In genomic region chr10:29411666-29412335, GRCh38 we compare ENCODE assay signal across 16 cellular contexts.
DNase-seq lines count a peak whose midpoint lies in the region; ATAC-seq and TF ChIP-seq lines count a peak whose summit lies in the region.
"Had no signal": no experiment of that assay in that cellular context is flagged by ENCODE, and none has a peak within 500 bp of the region (broad histone marks: within the 10 kb centered on the region; RNA-seq: fewer than 3 reads in every experiment).

No MANE protein-coding gene starts in this region.

- no peak overlapping the region for H3K27ac ChIP-seq in CD4-positive, CD25-positive, alpha-beta regulatory T cell (ENCODE audit: insufficient read depth, low read length, poor library complexity, severe bottlenecking)
- no peak overlapping the region for H3K27ac ChIP-seq in HEK293 (ENCODE audit: extremely low read depth, low read depth, low read length)
- peak overlapping the region; percentile 23 to 40 for H3K27ac ChIP-seq in coronary artery
- H3K27ac ChIP-seq in osteoblast (ENCODE audit: low read depth, low read length), result peak overlapping the region; percentile 18
- no peak overlapping the region for H3K27ac ChIP-seq in neuronal stem cell (replicated peaks; ENCODE audit: low read length)
- H3K27ac ChIP-seq: brain microvascular endothelial cell, neutrophil had no signal

- H2AK5ac ChIP-seq in neuronal stem cell (ENCODE audit: low read depth, low read length), result no peak overlapping the region

- no peak overlapping the region for H4K91ac ChIP-seq in neuronal stem cell (ENCODE audit: low read depth, low read length, poor library complexity)

- H3K4me3 Mint-ChIP-seq in CD4-positive, CD25-positive, alpha-beta regulatory T cell, result peak overlapping the region in 3 of 4 donors; percentile 39 to 73 (median 63)
- H3K4me3 Mint-ChIP-seq: stimulated activated naive B cell treated with anti-CD40 and anti-IgM and Interleukin-4, amounts not matched to agents 10 μg/mL and 1 μg/mL and 100 μg/mL, for 72 hours had no signal

- H3K36me3 Mint-ChIP-seq in CD4-positive, CD25-positive, alpha-beta regulatory T cell, result no peaks in the 10 kb centered on the region

- no CpG with 5 or more reads among the region's 10 CpGs for WGBS in neuronal stem cell (ENCODE audit: extremely low coverage in 2 of 2, insufficient read length in 2 of 2, insufficient replicate concordance in 1 of 2), 2 donors

- ATAC-seq in CD4-positive, CD25-positive, alpha-beta regulatory T cell (ENCODE audit: low read depth in 2 of 2), result no peak
- ATAC-seq: stimulated activated naive B cell treated with anti-CD40 and anti-IgM and Interleukin-4, amounts not matched to agents 10 μg/mL and 1 μg/mL and 100 μg/mL, for 72 hours had no signal

- H4K8ac ChIP-seq in neuronal stem cell (ENCODE audit: low read depth, low read length), result no peak overlapping the region

- H2BK120ac ChIP-seq in neuronal stem cell (ENCODE audit: low read depth, low read length), result no peak overlapping the region

- H2BK15ac ChIP-seq in neuronal stem cell (ENCODE audit: low read length), result no peak overlapping the region

- no peak for DNase-seq in CD4-positive, CD25-positive, alpha-beta regulatory T cell
- DNase-seq in coronary artery (ENCODE audit: low spot score) (no peak), osteoblast (ENCODE audit: insufficient read length, low spot score, missing footprints) (no peak), RPMI8226 (no peak), CD1c-positive myeloid dendritic cell (ENCODE audit: extremely low spot score) (no peak), NAMALWA (ENCODE audit: low spot score) (no peak), neuronal stem cell (ENCODE audit: low spot score) (no peak)
- DNase-seq: activated gamma-delta T cell; brain microvascular endothelial cell; DMS79; KBM-7; NCI-H1436 treated with DMSO at 0.1 percent for 48 hours; stimulated activated naive B cell treated with anti-CD40 and anti-IgM and Interleukin-4, amounts not matched to agents 10 μg/mL and 1 μg/mL and 100 μg/mL, for 72 hours had no signal

- H3K18ac ChIP-seq in neuronal stem cell (ENCODE audit: low read length), result no peak overlapping the region

- H3K79me1 ChIP-seq in neuronal stem cell (ENCODE audit: low read depth, low read length), result peaks cover 2% of the 10 kb centered on the region

- TF ChIP-seq CTCF in HEK293 (tag by site-specific recombination; IDR thresholded peaks at IDR 0.05) (no peak), coronary artery (IDR thresholded peaks at IDR 0.05) (no peak), osteoblast (IDR thresholded peaks at IDR 0.05; ENCODE audit: extremely low read depth, low read depth, low read length) (no peak)

- H2BK12ac ChIP-seq in neuronal stem cell (ENCODE audit: low read length), result no peak overlapping the region

- H3K9ac ChIP-seq in neuronal stem cell (ENCODE audit: low read depth, low read length, poor library complexity), result no peak overlapping the region

- H3K36me3 ChIP-seq in CD4-positive, CD25-positive, alpha-beta regulatory T cell (ENCODE audit: control insufficient read depth, insufficient read depth, low read length), result no peaks in the 10 kb centered on the region
- H3K36me3 ChIP-seq in HEK293 (ENCODE audit: control insufficient read depth in 2 of 2, insufficient read depth in 1 of 2, low read length in 2 of 2) (peaks cover 6 to 8% of the 10 kb centered on the region in 2 experiments), osteoblast (ENCODE audit: insufficient read depth, low read length) (no peaks in the 10 kb centered on the region), neuronal stem cell (replicated peaks in 1 of 2; ENCODE audit: control insufficient read depth in 2 of 2, insufficient read depth in 2 of 2, low read length in 2 of 2) (no peaks in the 10 kb centered on the region)
- H3K36me3 ChIP-seq: brain microvascular endothelial cell, HAP-1, neutrophil had no signal

- no peak overlapping the region for H3K14ac ChIP-seq in neuronal stem cell (ENCODE audit: low read length)

- H3K4me3 ChIP-seq in CD4-positive, CD25-positive, alpha-beta regulatory T cell (ENCODE audit: low read depth, low read length), result no peak overlapping the region
- H3K4me3 ChIP-seq in HEK293 (ENCODE audit: low read depth, low read length) (no peak overlapping the region), coronary artery (peak overlapping the region; percentile 38), osteoblast (ENCODE audit: insufficient read depth, low read length) (no peak overlapping the region), neuronal stem cell (ENCODE audit: low read length in 2 of 2) (no peak overlapping the region)
- H3K4me3 ChIP-seq: HAP-1 had no signal

- no peaks in the 10 kb centered on the region for H3K9me3 ChIP-seq in CD4-positive, CD25-positive, alpha-beta regulatory T cell (ENCODE audit: control insufficient read depth in 2 of 2, low read length in 2 of 2)
- H3K9me3 ChIP-seq in HEK293 (ENCODE audit: control insufficient read depth, insufficient read depth, low read depth, low read length) (no peaks in the 10 kb centered on the region), osteoblast (ENCODE audit: low read depth, low read length) (no peaks in the 10 kb centered on the region), neuronal stem cell (replicated peaks in 1 of 2; ENCODE audit: control insufficient read depth in 2 of 2, insufficient read depth in 1 of 2, low read depth in 1 of 2, low read length in 2 of 2) (peaks cover 8% of the 10 kb centered on the region in 2 donors)
- H3K9me3 ChIP-seq: neutrophil had no signal

- H2AFZ ChIP-seq in osteoblast (ENCODE audit: low read length), result no peak overlapping the region
- no peak overlapping the region for H2AFZ ChIP-seq in neuronal stem cell (ENCODE audit: low read length)

- H3K27ac Mint-ChIP-seq in CD4-positive, CD25-positive, alpha-beta regulatory T cell, result no peak overlapping the region
- H3K27ac Mint-ChIP-seq: stimulated activated naive B cell treated with anti-CD40 and anti-IgM and Interleukin-4, amounts not matched to agents 10 μg/mL and 1 μg/mL and 100 μg/mL, for 72 hours had no signal

- H3K27me3 Mint-ChIP-seq in CD4-positive, CD25-positive, alpha-beta regulatory T cell, result no peaks in the 10 kb centered on the region

- H3K79me2 ChIP-seq in osteoblast (ENCODE audit: insufficient read depth, low read length), result peaks cover 77% of the 10 kb centered on the region

- CTCF ChIA-PET in HEK293 (lab: Yijun Ruan, JAX), result interaction anchor here (0.6 to 0.9 kb wide), 2 partner anchors 25 to 37 kb away, joined by 4 to 6 read pairs; no protein-coding TSS in a partner anchor

- peaks cover 25% of the 10 kb centered on the region for H4K20me1 ChIP-seq in osteoblast (ENCODE audit: insufficient read depth, low read length)

- no peaks in the 10 kb centered on the region for H3K9me3 Mint-ChIP-seq in CD4-positive, CD25-positive, alpha-beta regulatory T cell
- H3K9me3 Mint-ChIP-seq: stimulated activated naive B cell treated with anti-CD40 and anti-IgM and Interleukin-4, amounts not matched to agents 10 μg/mL and 1 μg/mL and 100 μg/mL, for 72 hours had no signal

- no peaks in the 10 kb centered on the region for H3K27me3 ChIP-seq in CD4-positive, CD25-positive, alpha-beta regulatory T cell (ENCODE audit: control insufficient read depth, insufficient read depth, low read length)
- H3K27me3 ChIP-seq in osteoblast (ENCODE audit: insufficient read depth, low read length), result no peaks in the 10 kb centered on the region
- H3K27me3 ChIP-seq in neuronal stem cell (ENCODE audit: control insufficient read depth in 3 of 3, insufficient read depth in 3 of 3, low read depth in 1 of 3, low read length in 3 of 3), result peaks cover 0 to 2% (median 0%) of the 10 kb centered on the region in 3 experiments
- H3K27me3 ChIP-seq: brain microvascular endothelial cell, neutrophil had no signal

- peaks cover 18 to 49% (median 39%) of the 10 kb centered on the region in 4 donors for H3K4me1 Mint-ChIP-seq in CD4-positive, CD25-positive, alpha-beta regulatory T cell

- peak overlapping the region; percentile 80 for H3K4me2 ChIP-seq in osteoblast (ENCODE audit: insufficient read depth, low read length)
- H3K4me2 ChIP-seq in neuronal stem cell (ENCODE audit: insufficient read depth, low read length, poor library complexity, severe bottlenecking), result no peak overlapping the region

- peaks cover 8% of the 10 kb centered on the region for H3K4me1 ChIP-seq in CD4-positive, CD25-positive, alpha-beta regulatory T cell (ENCODE audit: control insufficient read depth, insufficient read depth, low read length, poor library complexity, severe bottlenecking)
- peaks cover 6% of the 10 kb centered on the region for H3K4me1 ChIP-seq in HEK293 (ENCODE audit: control insufficient read depth, insufficient read depth, low read length)
- peaks cover 27% of the 10 kb centered on the region for H3K4me1 ChIP-seq in osteoblast (ENCODE audit: insufficient read depth, low read length)
- H3K4me1 ChIP-seq in neuronal stem cell (ENCODE audit: control insufficient read depth in 2 of 2, insufficient read depth in 1 of 2, low read depth in 1 of 2, low read length in 2 of 2), result no peaks in the 10 kb centered on the region

- POLR2A ChIA-PET in HEK293 (lab: Yijun Ruan, JAX), result interaction anchor here (0.9 kb wide), 1 partner anchor 574 kb away, joined by 3 read pairs; no protein-coding TSS in a partner anchor

- H3K23ac ChIP-seq in neuronal stem cell (ENCODE audit: low read depth, low read length, poor library complexity), result no peak overlapping the region

- H2BK5ac ChIP-seq in neuronal stem cell (ENCODE audit: low read length), result no peak overlapping the region

- no peak overlapping the region for H3K4ac ChIP-seq in neuronal stem cell (ENCODE audit: low read length)

TF ChIP-seq in HEK293, 187 proteins besides CTCF, POLR2A, EP300 and RAD21 (continues in another document):
- TF ChIP-seq ZBTB17 (tag by site-specific recombination; IDR thresholded peaks at IDR 0.05), result 0 out of 2 replicates have a peak, but pooled peaks have one; percentile 26
- no peak for TF ChIP-seq ZBTB21 (tag by site-specific recombination; IDR thresholded peaks at IDR 0.05)
- TF ChIP-seq ZIC2 (tag by site-specific recombination; IDR thresholded peaks at IDR 0.05), result 0 out of 2 replicates have a peak, but pooled peaks have one; percentile 20
- no peak for TF ChIP-seq ZNF214 (tag by site-specific recombination; IDR thresholded peaks at IDR 0.05; ENCODE audit: borderline replicate concordance)

Comparison
In these comparisons a context has a peak if more than half of its experiments do, and no peak if none do; other contexts are left out.
1. H3K27ac ChIP-seq: peak in coronary artery (2 of 2) and osteoblast (single experiment); none in CD4-positive, CD25-positive, alpha-beta regulatory T cell (single experiment), HEK293 (single experiment) and neuronal stem cell (single experiment).